16 cellular contexts compared by ENCODE assay signal in the genomic region with DNA sequence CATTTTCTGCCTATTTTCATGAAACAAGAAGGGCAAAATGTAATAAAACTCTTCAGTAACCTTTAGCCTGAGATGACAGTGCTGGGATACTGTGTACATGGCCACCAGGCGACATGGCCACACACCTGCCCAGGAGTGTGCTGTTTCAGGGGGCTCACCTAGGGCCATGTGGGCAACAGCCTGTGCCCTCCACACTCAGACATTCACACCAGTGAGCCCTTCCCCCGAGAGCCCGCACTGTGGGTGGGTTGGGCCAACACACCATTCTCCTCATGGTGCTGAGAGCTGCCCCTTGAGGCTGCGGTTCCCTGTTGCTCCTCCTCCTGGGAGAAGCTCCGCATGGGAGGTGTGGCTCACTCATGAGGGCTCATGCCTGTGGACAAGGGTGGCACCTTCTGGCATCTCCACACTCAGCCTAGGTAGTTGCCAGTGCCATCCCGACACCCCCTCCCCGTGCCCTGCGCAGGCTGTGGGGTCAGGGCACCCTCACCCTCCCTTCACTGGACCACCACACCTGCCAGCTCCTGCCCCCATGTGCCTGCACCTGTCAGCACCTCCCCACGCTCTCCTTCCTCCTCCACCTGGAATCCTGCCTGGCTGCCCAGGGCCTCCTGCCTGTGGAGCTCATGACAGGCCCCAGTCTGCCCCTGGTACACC. TPM values are rescaled to one million over a fixed set of nuclear protein-coding genes. Genes with fewer than 3 reads are reported as not detected.
A peak's percentile ranks its signal among the peaks of the same experiment; 100 is the strongest.
DNase-seq lines count a peak whose midpoint lies in the region; ATAC-seq, FAIRE-seq and TF ChIP-seq lines count a peak whose summit lies in the region.
"Had no signal": no experiment of that assay in that cellular context is flagged by ENCODE, and none has a peak within 500 bp of the region (broad histone marks: within the 10 kb centered on the region; RNA-seq: fewer than 3 reads in every experiment).

No MANE protein-coding gene starts in this region.

- no peak overlapping the region for H3K23ac ChIP-seq in trophoblast cell (ENCODE audit: low read length)

- H3K4me3 ChIP-seq in H7 (ENCODE audit: insufficient read depth, low read depth, low read length), result no peak overlapping the region
- H3K4me3 ChIP-seq in trophoblast cell (ENCODE audit: low read depth, low read length), result peak overlapping the region; percentile 11
- H3K4me3 ChIP-seq in aorta (ENCODE audit: low read length in 2 of 2), result no peak overlapping the region
- H3K4me3 ChIP-seq: A549, BLaER1 had no signal

- H4K12ac ChIP-seq in trophoblast cell (ENCODE audit: low read depth, low read length), result no peak overlapping the region

- no peak overlapping the region for H3K9ac ChIP-seq in trophoblast cell (ENCODE audit: low read length)
- H3K9ac ChIP-seq: BLaER1 had no signal

- H2BK12ac ChIP-seq in trophoblast cell (ENCODE audit: low read length), result no peak overlapping the region

- H4K8ac ChIP-seq in trophoblast cell (ENCODE audit: low read depth, low read length), result no peak overlapping the region

- H3K79me1 ChIP-seq in trophoblast cell (ENCODE audit: low read length), result no peaks in the 10 kb centered on the region

- no peaks in the 10 kb centered on the region for H3K79me2 ChIP-seq in trophoblast cell (ENCODE audit: control insufficient read depth, insufficient read depth, low read length, poor library complexity)

- H3K14ac ChIP-seq in trophoblast cell (ENCODE audit: low read length), result no peak overlapping the region

- peaks cover 2% of the 10 kb centered on the region for H3K9me3 ChIP-seq in trophoblast cell (ENCODE audit: insufficient read depth, low read depth, low read length)
- no peaks in the 10 kb centered on the region for H3K9me3 ChIP-seq in aorta (ENCODE audit: control insufficient read depth, low read length)
- H3K9me3 ChIP-seq: Caco-2 had no signal

- H3K4me2 ChIP-seq in trophoblast cell (ENCODE audit: low read length), result no peak overlapping the region
- H3K4me2 ChIP-seq: A549, BLaER1 had no signal

- DNase-seq in H7, result peak; percentile 41
- peak; percentile 8 for DNase-seq in iPS-NIHi7 (ENCODE audit: extremely low spot score)
- no peak for DNase-seq in trophoblast cell
- DNase-seq in aorta, result no peak
- DNase-seq in activated CD4-positive, CD25-positive, alpha-beta regulatory T cell (lab: John Stamatoyannopoulos, UW), result no peak
- no peak for DNase-seq in GM12892 (ENCODE audit: insufficient read length)
- no peak for DNase-seq in activated T-cell treated with anti-CD3 and anti-CD28 coated beads, Interleukin-2, amount 50 U/mL, for 48 hours
- DNase-seq: AML-193; Caco-2; CD8-positive, alpha-beta memory T cell; DND-41; GDM1 had no signal

- FAIRE-seq in GM12892 (lab: Jason Lieb, UNC), result no peak
- FAIRE-seq: A549 had no signal

- H3K36me3 ChIP-seq in H7 (replicated peaks; ENCODE audit: control insufficient read depth, insufficient read depth, low read length) (no peaks in the 10 kb centered on the region), trophoblast cell (ENCODE audit: control insufficient read depth in 1 of 2, insufficient read depth in 2 of 2, low read length in 2 of 2) (no peaks in the 10 kb centered on the region), aorta (ENCODE audit: control insufficient read depth in 1 of 2, insufficient read depth in 2 of 2, low read length in 1 of 2) (peaks cover 0 to 2% of the 10 kb centered on the region in 2 donors)
- H3K36me3 ChIP-seq: BLaER1 had no signal

- H3K27me3 ChIP-seq in H7 (ENCODE audit: control insufficient read depth, insufficient read depth, low read length) (no peaks in the 10 kb centered on the region), trophoblast cell (ENCODE audit: insufficient read depth, low read length) (no peaks in the 10 kb centered on the region), aorta (ENCODE audit: control insufficient read depth in 1 of 2, insufficient read depth in 2 of 2, low read length in 1 of 2) (no peaks in the 10 kb centered on the region)
- H3K27me3 ChIP-seq: BLaER1 had no signal

- H2AK5ac ChIP-seq in trophoblast cell (ENCODE audit: low read length), result no peak overlapping the region

- H3K27ac ChIP-seq in trophoblast cell (ENCODE audit: low read depth, low read length) (no peak overlapping the region), aorta (ENCODE audit: low read depth in 1 of 2, low read length in 2 of 2) (no peak overlapping the region)
- H3K27ac ChIP-seq: A549, BLaER1, HL-60 had no signal

- H4K91ac ChIP-seq in trophoblast cell (ENCODE audit: low read depth, low read length), result no peak overlapping the region

- H2BK5ac ChIP-seq in trophoblast cell (ENCODE audit: low read depth, low read length, poor library complexity), result no peak overlapping the region

- peak; percentile 52 for ATAC-seq in aorta (ENCODE audit: low FRiP score)
- ATAC-seq: A549, HCT116 had no signal

- TF ChIP-seq POLR2A in GM12892 (IDR thresholded peaks at IDR 0.05; ENCODE audit: low read depth, low read length), result no peak

- H2AFZ ChIP-seq in trophoblast cell (ENCODE audit: insufficient read depth, low read length, poor library complexity), result no peak overlapping the region

- H3K4me1 ChIP-seq in trophoblast cell (ENCODE audit: control insufficient read depth in 1 of 2, insufficient read depth in 2 of 2, low read length in 2 of 2), result no peaks in the 10 kb centered on the region
- H3K4me1 ChIP-seq in aorta (ENCODE audit: control insufficient read depth in 1 of 2, insufficient read depth in 2 of 2, low read length in 2 of 2), result no peaks in the 10 kb centered on the region
- H3K4me1 ChIP-seq: A549 had no signal

- no CpG with 5 or more reads among the region's 9 CpGs for WGBS in trophoblast cell (ENCODE audit: extremely low coverage, insufficient coverage, insufficient read length)
- 85 to 90% methylated on average over 9 of the region's 9 CpGs for WGBS in aorta, 2 donors

- no peak overlapping the region for H3K4ac ChIP-seq in trophoblast cell (ENCODE audit: low read depth, low read length)

- no peak overlapping the region for H2BK120ac ChIP-seq in trophoblast cell (ENCODE audit: insufficient read depth, low read length, poor library complexity)

- intact Hi-C loops in aorta (cut with DNase I), result no loop called here

- H3K18ac ChIP-seq in trophoblast cell (ENCODE audit: low read length), result no peak overlapping the region

RNA-seq across cellular contexts. Expression of gene OCA2, which starts 19.7 kb away (rescaled TPM):
- total RNA-seq in H7 (2014; rRNA removed; shearing (Covaris generic)), result 0.21 and 0.37 TPM in 2 replicates
- 0.05 and 0.08 TPM in 2 replicates for polyA plus RNA-seq in trophoblast cell (2013)
- 1 to 10 TPM; 3.0 to 4.0 TPM for total RNA-seq in aorta
- 1 to 10 TPM; 1.6 to 1.9 TPM for polyA plus RNA-seq in aorta
- polyA plus RNA-seq in GM12892 (2012; ENCODE audit: missing spikeins), result not detected
- total RNA-seq: CD8-positive, alpha-beta memory T cell had no signal
- polyA plus RNA-seq: CD8-positive, alpha-beta memory T cell had no signal

Comparison
In these comparisons a context has a peak if more than half of its experiments do, and no peak if none do; other contexts are left out.
1. DNase-seq: peak in H7 (single experiment) and iPS-NIHi7 (single experiment); none in trophoblast cell (0 of 2), aorta (0 of 2), activated CD4-positive, CD25-positive, alpha-beta regulatory T cell (0 of 4), GM12892 (single experiment) and activated T-cell treated with anti-CD3 and anti-CD28 coated beads, Interleukin-2, amount 50 U/mL, for 48 hours (0 of 2).